ENCODE assay signal across 12 cellular contexts in the genomic region with DNA sequence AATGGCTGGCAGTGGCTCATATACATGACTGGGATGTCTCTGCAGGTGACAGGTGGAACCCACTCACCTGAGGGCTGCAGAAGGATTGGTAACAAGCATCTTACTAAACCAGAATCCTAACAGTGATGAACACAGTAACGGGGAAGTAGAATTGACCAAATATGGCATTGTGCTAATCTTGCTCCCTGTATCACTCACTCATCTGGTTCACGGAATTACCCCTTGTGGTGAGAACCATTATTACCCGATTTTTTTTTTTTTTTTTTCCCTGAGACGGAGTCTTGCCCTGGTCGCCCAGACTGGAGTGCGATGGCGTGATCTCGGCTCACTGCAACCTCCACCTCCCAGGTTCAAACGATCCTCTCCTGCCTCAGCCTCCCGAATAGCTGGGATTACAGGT.
DNase-seq lines count a peak whose midpoint lies in the region; ATAC-seq, FAIRE-seq and TF ChIP-seq lines count a peak whose summit lies in the region.
"Had no signal": no experiment of that assay in that cellular context is flagged by ENCODE, and none has a peak within 500 bp of the region (broad histone marks: within the 10 kb centered on the region; RNA-seq: fewer than 3 reads in every experiment).

No MANE protein-coding gene starts in this region.

- no peaks in the 10 kb centered on the region for H3K9me2 ChIP-seq in neural cell (ENCODE audit: insufficient read depth, low read length)

- H4K20me1 ChIP-seq in GM12878 (ENCODE audit: control insufficient read depth, insufficient read depth) (no peaks in the 10 kb centered on the region), neural cell (ENCODE audit: insufficient read depth) (no peaks in the 10 kb centered on the region)

- TF ChIP-seq EP300 in GM12878 (IDR thresholded peaks at IDR 0.05; ENCODE audit: borderline replicate concordance in 1 of 2, control insufficient read depth in 1 of 2, low read depth in 2 of 2, low read length in 2 of 2) (no peak), neural cell (conservative IDR thresholded peaks at IDR 0.05; ENCODE audit: poor library complexity, severe bottlenecking) (no peak)

- POLR2A ChIA-PET in GM12878 (lab: Charles Lee): no interaction called here

- no peak overlapping the region for H2AFZ ChIP-seq in GM12878 (ENCODE audit: control insufficient read depth, low read depth, low read length)
- no peak overlapping the region for H2AFZ ChIP-seq in neural cell (ENCODE audit: low read depth, low read length)
- H2AFZ ChIP-seq: PC-9 had no signal

- in situ Hi-C loops in GM12878 (cut with MboI): no loop called here

- H3F3A ChIP-seq in neural cell (ENCODE audit: insufficient read depth, low read length, poor library complexity, severe bottlenecking): no peaks in the 10 kb centered on the region

- peak overlapping the region; percentile 11; the same call in 1 of the 2 replicates for H3K27ac ChIP-seq in HUES64 (ENCODE audit: low read depth, low read length)
- no peak overlapping the region for H3K27ac ChIP-seq in GM12878 (ENCODE audit: control insufficient read depth, insufficient read depth)
- H3K27ac ChIP-seq in neural cell (ENCODE audit: low read length): no peak overlapping the region
- H3K27ac ChIP-seq: PC-9 had no signal

- CTCF ChIA-PET in GM12878 (lab: Yijun Ruan, JAX): no interaction called here

- TSS peak; percentile 67 for BruUV-seq in GM12878 (replicated peaks; lab: Mats Ljungman, UMichigan)

- TF ChIP-seq POLR2A in GM12878 (IDR thresholded peaks at IDR 0.05; ENCODE audit: low read depth, low read length) (no peak), GM18505 (IDR thresholded peaks at IDR 0.05; ENCODE audit: borderline replicate concordance, extremely low read depth, insufficient read depth, insufficient read length) (no peak)

- H3K9ac ChIP-seq in HUES64 (ENCODE audit: low read depth, low read length) (no peak overlapping the region), GM12878 (ENCODE audit: control insufficient read depth, insufficient read depth, low read length) (no peak overlapping the region), neural cell (ENCODE audit: low read length) (no peak overlapping the region)

- H3K36me3 ChIP-seq in HUES64 (ENCODE audit: insufficient read depth, low read length): peaks cover 43% of the 10 kb centered on the region
- no peaks in the 10 kb centered on the region; a peak in 1 of 4 replicates for H3K36me3 ChIP-seq in GM12878 (ENCODE audit: control insufficient read depth in 2 of 2, insufficient read depth in 2 of 2, low read length in 1 of 2)
- H3K36me3 ChIP-seq in neural cell (ENCODE audit: insufficient read depth, low read length): peaks cover 12% of the 10 kb centered on the region

- peak in 1 of 3 experiments; percentile 21; a peak in 2 of 6 replicates for TF ChIP-seq CTCF in GM12878 (IDR thresholded peaks at IDR 0.05 in 2 of 3, conservative IDR thresholded peaks at IDR 0.05 in 1 of 3; ENCODE audit: control insufficient read depth in 2 of 3, extremely low read depth in 1 of 3, insufficient read depth in 1 of 3, low read depth in 3 of 3, low read length in 3 of 3)
- peak; percentile 30 for TF ChIP-seq CTCF in neural cell (IDR thresholded peaks at IDR 0.05; ENCODE audit: poor library complexity, severe bottlenecking)

- H3K4me2 ChIP-seq in GM12878 (ENCODE audit: control insufficient read depth, insufficient read depth) (no peak overlapping the region), neural cell (ENCODE audit: low read length) (no peak overlapping the region)
- H3K4me2 ChIP-seq: PC-9 had no signal

- intact Hi-C loops in GM12878 (cut with micrococcal nuclease; ENCODE audit: unreplicated experiment) (no loop called here), head of caudate nucleus (cut with DNase I) (no loop called here)

- H3K4me1 ChIP-seq in HUES64 (ENCODE audit: insufficient read depth, low read length) (no peaks in the 10 kb centered on the region), GM12878 (ENCODE audit: control insufficient read depth, insufficient read depth, low read length) (no peaks in the 10 kb centered on the region)

- H3K27me3 ChIP-seq in HUES64 (ENCODE audit: insufficient read depth, low read length): no peaks in the 10 kb centered on the region
- H3K27me3 ChIP-seq in GM12878 (replicated peaks in 1 of 2; ENCODE audit: control insufficient read depth in 2 of 2, insufficient read depth in 2 of 2, low read length in 1 of 2): no peaks in the 10 kb centered on the region
- no peaks in the 10 kb centered on the region for H3K27me3 ChIP-seq in neural cell (ENCODE audit: insufficient read depth, low read depth, low read length)

- H3K4me3 ChIP-seq in HUES64 (ENCODE audit: low read length) (no peak overlapping the region), GM12878 (no peak overlapping the region), neural cell (ENCODE audit: low read length) (no peak overlapping the region)
- H3K4me3 ChIP-seq: PC-9 had no signal

- SMC1A ChIA-PET in GM12878 (lab: Charles Lee; ENCODE audit: uncharacterized antibody, unreplicated experiment): interaction anchor here (1.1 to 1.2 kb wide), 2 partner anchors 13 to 18 kb away, joined by 3 read pairs; no protein-coding TSS in a partner anchor

- ATAC-seq in GM12878 (peak; percentile 86), GM18505 (IDR thresholded peaks at IDR 0.05; ENCODE audit: unreplicated experiment) (no peak)

- no peaks in the 10 kb centered on the region for H3K9me3 ChIP-seq in HUES64 (ENCODE audit: insufficient read depth, low read depth, low read length)
- H3K9me3 ChIP-seq in GM12878 (replicated peaks; ENCODE audit: control insufficient read depth, insufficient read depth, low read length): no peaks in the 10 kb centered on the region; the same call in 2 of the 3 replicates
- H3K9me3 ChIP-seq in neural cell (ENCODE audit: low read length): no peaks in the 10 kb centered on the region

- WGBS in HUES64: 79% methylated on average over 10 of the region's 10 CpGs
- WGBS in GM12878 (ENCODE audit: insufficient coverage, insufficient replicate concordance, low lambda C conversion rate, missing lambda C conversion rate): 2% methylated on average over 8 of the region's 10 CpGs

- RAD21 ChIA-PET in GM12878 (lab: Charles Lee; ENCODE audit: unreplicated experiment): no interaction called here

- FAIRE-seq in GM12878 (lab: Jason Lieb, UNC): no peak
- FAIRE-seq: endothelial cell of umbilical vein had no signal

- H3K79me2 ChIP-seq in GM12878 (ENCODE audit: control insufficient read depth, insufficient read depth, low read length) (no peaks in the 10 kb centered on the region), neural cell (replicated peaks; ENCODE audit: insufficient read depth, low read length) (peaks cover 13% of the 10 kb centered on the region)

- DNase-seq in ELF-1 (ENCODE audit: low read depth, low spot score) (peak; percentile 33), GM12878 (ENCODE audit: low read depth, low spot score) (no peak), NOMO-1 treated with DMSO at 0.1 percent for 48 hours (lab: John Stamatoyannopoulos, UW; ENCODE audit: unreplicated experiment) (no peak), dermis blood vessel endothelial cell (no peak), head of caudate nucleus (no peak)
- DNase-seq: NCI-H1436 treated with DMSO at 0.1 percent for 48 hours, PC-9, T1000 had no signal

- TF ChIP-seq RAD21 in GM12878 (IDR thresholded peaks at IDR 0.05; ENCODE audit: insufficient read depth, low read depth, low read length) (0 out of 2 replicates have a peak, but pooled peaks have one; percentile 26), neural cell (conservative IDR thresholded peaks at IDR 0.05) (no peak)

TF ChIP-seq in GM12878, 131 proteins besides CTCF, POLR2A, EP300 and RAD21 (continues in another document):
- TF ChIP-seq YY1 (IDR thresholded peaks at IDR 0.05; ENCODE audit: low read depth, low read length): 0 out of 2 replicates have a peak, but pooled peaks have one; percentile 18
- TF ChIP-seq, protein P1, sequence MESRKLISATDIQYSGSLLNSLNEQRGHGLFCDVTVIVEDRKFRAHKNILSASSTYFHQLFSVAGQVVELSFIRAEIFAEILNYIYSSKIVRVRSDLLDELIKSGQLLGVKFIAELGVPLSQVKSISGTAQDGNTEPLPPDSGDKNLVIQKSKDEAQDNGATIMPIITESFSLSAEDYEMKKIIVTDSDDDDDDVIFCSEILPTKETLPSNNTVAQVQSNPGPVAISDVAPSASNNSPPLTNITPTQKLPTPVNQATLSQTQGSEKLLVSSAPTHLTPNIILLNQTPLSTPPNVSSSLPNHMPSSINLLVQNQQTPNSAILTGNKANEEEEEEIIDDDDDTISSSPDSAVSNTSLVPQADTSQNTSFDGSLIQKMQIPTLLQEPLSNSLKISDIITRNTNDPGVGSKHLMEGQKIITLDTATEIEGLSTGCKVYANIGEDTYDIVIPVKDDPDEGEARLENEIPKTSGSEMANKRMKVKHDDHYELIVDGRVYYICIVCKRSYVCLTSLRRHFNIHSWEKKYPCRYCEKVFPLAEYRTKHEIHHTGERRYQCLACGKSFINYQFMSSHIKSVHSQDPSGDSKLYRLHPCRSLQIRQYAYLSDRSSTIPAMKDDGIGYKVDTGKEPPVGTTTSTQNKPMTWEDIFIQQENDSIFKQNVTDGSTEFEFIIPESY (IDR thresholded peaks at IDR 0.05): peak; percentile 29; the same call in 1 of the 2 replicates
- no peak for TF ChIP-seq SP1 (IDR thresholded peaks at IDR 0.05; ENCODE audit: low read depth, low read length)
- TF ChIP-seq SRF (IDR thresholded peaks at IDR 0.05; ENCODE audit: low read depth in 2 of 2, low read length in 2 of 2): peak; percentile 86 to 96
- TF ChIP-seq RUNX3 (IDR thresholded peaks at IDR 0.05; ENCODE audit: low read length): peak; percentile 50

TF ChIP-seq in neural cell, 6 proteins besides CTCF, POLR2A, EP300 and RAD21 (continues in another document):
- TF ChIP-seq SMC3 (conservative IDR thresholded peaks at IDR 0.05; ENCODE audit: poor library complexity) (no peak), MXI1 (conservative IDR thresholded peaks at IDR 0.05; ENCODE audit: poor library complexity, severe bottlenecking) (no peak), EZH2 (IDR thresholded peaks at IDR 0.05; ENCODE audit: borderline replicate concordance, insufficient read depth, low read length, poor library complexity, severe bottlenecking) (no peak)
